In the genomic region with DNA sequence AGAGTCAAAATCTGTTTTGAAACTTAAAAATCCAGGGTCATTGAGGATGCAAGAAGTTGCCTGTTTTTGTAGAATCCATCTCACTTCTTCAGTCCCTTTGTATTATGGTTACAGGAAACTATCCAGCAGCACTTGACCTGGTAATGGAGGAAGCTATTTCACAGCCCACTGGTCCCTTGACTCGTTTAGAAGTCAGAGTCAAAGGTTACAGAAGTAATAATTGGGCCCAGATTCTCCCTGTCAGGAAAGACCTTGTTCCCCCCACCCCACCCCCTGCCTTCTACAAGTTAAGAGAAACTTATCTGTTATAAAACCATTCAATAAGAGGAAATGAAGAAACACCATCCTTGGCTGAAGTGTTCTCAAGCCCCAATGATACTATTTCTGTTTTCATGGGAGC, we compare ENCODE assay signal across 20 cellular contexts.
DNase-seq lines count a peak whose midpoint lies in the region; ATAC-seq and TF ChIP-seq lines count a peak whose summit lies in the region.
"Had no signal": no experiment of that assay in that cellular context is flagged by ENCODE, and none has a peak within 500 bp of the region (broad histone marks: within the 10 kb centered on the region; RNA-seq: fewer than 3 reads in every experiment).

No MANE protein-coding gene starts in this region.

- no peak for DNase-seq in A673 (ENCODE audit: low spot score)
- peak; percentile 17 for DNase-seq in CD1c-positive myeloid dendritic cell (ENCODE audit: extremely low spot score)
- DNase-seq in left lung, result no peak
- DNase-seq in pons (ENCODE audit: low spot score), result no peak
- DNase-seq in activated CD8-positive, alpha-beta memory T cell treated with anti-CD3 and anti-CD28 coated beads, Interleukin-2, amount 50 U/mL, for 4 hours, result no peak
- no peak for DNase-seq in activated naive CD4-positive, alpha-beta T cell treated with anti-CD3 and anti-CD28 coated beads, Interleukin-2, amount 10 ng/mL, durations not matched to agents 7 days and 5 days
- DNase-seq in dermis blood vessel endothelial cell, result no peak
- DNase-seq: activated CD4-positive, alpha-beta T cell treated with anti-CD3 and anti-CD28 coated beads for 4 hours; aorta; CD8-positive, alpha-beta T cell; central memory CD4-positive, alpha-beta T cell; foreskin keratinocyte; mucosa of descending colon; T-helper 1 cell had no signal

- H3K4me3 Mint-ChIP-seq in activated naive CD4-positive, alpha-beta T cell treated with anti-CD3 and anti-CD28 coated beads, Interleukin-2, amount 10 ng/mL, durations not matched to agents 7 days and 5 days, result no peak overlapping the region
- H3K4me3 Mint-ChIP-seq: activated naive CD4-positive, alpha-beta T cell treated with anti-CD3 and anti-CD28 coated beads, Interleukin-2, amount 50 U/mL, for 24 hours; activated T-helper 1 cell treated with anti-CD3 and anti-CD28 coated beads, Interleukin-12 subunit alpha, Interleukin-12 subunit beta, Interleukin-2, Interleukin-4 antibody, amounts not matched to agents 30 ng/mL and 10 ng/mL and 1 ng/mL, durations not matched to agents 14 hours and 24 hours and 36 hours; CD8-positive, alpha-beta T cell; stimulated activated memory B cell treated with anti-CD40 and anti-IgM and Interleukin-4, amounts not matched to agents 10 μg/mL and 1 μg/mL and 100 μg/mL, for 72 hours had no signal

- H3K27ac ChIP-seq in A673 (ENCODE audit: low read depth, low read length, poor library complexity, severe bottlenecking) (peak overlapping the region; percentile 70), OCI-LY3 (ENCODE audit: low read length) (no peak overlapping the region), left lung (no peak overlapping the region)
- H3K27ac ChIP-seq: foreskin keratinocyte had no signal

- peak; percentile 16 for ATAC-seq in left lung
- ATAC-seq: CD8-positive, alpha-beta T cell; foreskin keratinocyte; mucosa of descending colon; stimulated activated memory B cell treated with anti-CD40 and anti-IgM and Interleukin-4, amounts not matched to agents 10 μg/mL and 1 μg/mL and 100 μg/mL, for 72 hours had no signal

- H3K27ac Mint-ChIP-seq in activated naive CD4-positive, alpha-beta T cell treated with anti-CD3 and anti-CD28 coated beads, Interleukin-2, amount 10 ng/mL, durations not matched to agents 7 days and 5 days, result no peak overlapping the region
- H3K27ac Mint-ChIP-seq: activated naive CD4-positive, alpha-beta T cell treated with anti-CD3 and anti-CD28 coated beads, Interleukin-2, amount 50 U/mL, for 24 hours; activated T-helper 1 cell treated with anti-CD3 and anti-CD28 coated beads, Interleukin-12 subunit alpha, Interleukin-12 subunit beta, Interleukin-2, Interleukin-4 antibody, amounts not matched to agents 30 ng/mL and 10 ng/mL and 1 ng/mL, durations not matched to agents 14 hours and 24 hours and 36 hours; CD8-positive, alpha-beta T cell; stimulated activated memory B cell treated with anti-CD40 and anti-IgM and Interleukin-4, amounts not matched to agents 10 μg/mL and 1 μg/mL and 100 μg/mL, for 72 hours had no signal

- H3K79me2 ChIP-seq in OCI-LY3 (ENCODE audit: low read length), result no peaks in the 10 kb centered on the region

- H3K27me3 Mint-ChIP-seq in activated naive CD4-positive, alpha-beta T cell treated with anti-CD3 and anti-CD28 coated beads, Interleukin-2, amount 10 ng/mL, durations not matched to agents 7 days and 5 days, result no peaks in the 10 kb centered on the region
- H3K27me3 Mint-ChIP-seq: activated naive CD4-positive, alpha-beta T cell treated with anti-CD3 and anti-CD28 coated beads, Interleukin-2, amount 50 U/mL, for 24 hours; progenitor cell of endocrine pancreas; stimulated activated memory B cell treated with anti-CD40 and anti-IgM and Interleukin-4, amounts not matched to agents 10 μg/mL and 1 μg/mL and 100 μg/mL, for 72 hours had no signal

- H4K20me1 ChIP-seq in OCI-LY3 (ENCODE audit: insufficient read depth, low read length), result no peaks in the 10 kb centered on the region

- no peaks in the 10 kb centered on the region for H3K9me3 Mint-ChIP-seq in activated naive CD4-positive, alpha-beta T cell treated with anti-CD3 and anti-CD28 coated beads, Interleukin-2, amount 10 ng/mL, durations not matched to agents 7 days and 5 days
- H3K9me3 Mint-ChIP-seq: activated naive CD4-positive, alpha-beta T cell treated with anti-CD3 and anti-CD28 coated beads, Interleukin-2, amount 50 U/mL, for 24 hours; activated T-helper 1 cell treated with anti-CD3 and anti-CD28 coated beads, Interleukin-12 subunit alpha, Interleukin-12 subunit beta, Interleukin-2, Interleukin-4 antibody, amounts not matched to agents 30 ng/mL and 10 ng/mL and 1 ng/mL, durations not matched to agents 14 hours and 24 hours and 36 hours; CD8-positive, alpha-beta T cell; stimulated activated memory B cell treated with anti-CD40 and anti-IgM and Interleukin-4, amounts not matched to agents 10 μg/mL and 1 μg/mL and 100 μg/mL, for 72 hours had no signal

- intact Hi-C loops in A673 (cut with micrococcal nuclease; ENCODE audit: unreplicated experiment) (no loop called here), left lung (cut with DNase I) (no loop called here)

- no peak overlapping the region for H3K9ac ChIP-seq in OCI-LY3 (ENCODE audit: low read length)

- H3K36me3 Mint-ChIP-seq in activated naive CD4-positive, alpha-beta T cell treated with anti-CD3 and anti-CD28 coated beads, Interleukin-2, amount 10 ng/mL, durations not matched to agents 7 days and 5 days, result peaks cover 3% of the 10 kb centered on the region

- POLR2A ChIA-PET in A673 (lab: Charles Lee; ENCODE audit: low non-redundant PET), result interaction anchor here (0.6 to 0.9 kb wide), 2 partner anchors 86 to 170 kb away, joined by 8 to 18 read pairs; no protein-coding TSS in a partner anchor

- TF ChIP-seq CTCF in A673 (conservative IDR thresholded peaks at IDR 0.05; ENCODE audit: low read depth, low read length), result no peak
- no peak for TF ChIP-seq CTCF in OCI-LY3 (IDR thresholded peaks at IDR 0.05; ENCODE audit: low read depth, low read length)
- TF ChIP-seq CTCF in left lung (IDR thresholded peaks at IDR 0.05), result no peak

- BruUV-seq in A673 (replicated peaks; lab: Mats Ljungman, UMichigan), result no TSS peak

- peaks cover 6% of the 10 kb centered on the region for H3K4me1 Mint-ChIP-seq in activated naive CD4-positive, alpha-beta T cell treated with anti-CD3 and anti-CD28 coated beads, Interleukin-2, amount 10 ng/mL, durations not matched to agents 7 days and 5 days

- no peaks in the 10 kb centered on the region for H3K36me3 ChIP-seq in A673 (ENCODE audit: insufficient read depth, low read length, poor library complexity, severe bottlenecking)
- H3K36me3 ChIP-seq in OCI-LY3 (replicated peaks; ENCODE audit: low read depth, low read length), result no peaks in the 10 kb centered on the region
- no peaks in the 10 kb centered on the region for H3K36me3 ChIP-seq in left lung

- H3K4me2 ChIP-seq in OCI-LY3 (ENCODE audit: low read length), result 0 out of 2 replicates have a peak overlapping the region, but pooled peaks have one; percentile 4

- no peak overlapping the region for H2AFZ ChIP-seq in OCI-LY3 (ENCODE audit: low read depth, low read length)

- CTCF ChIA-PET in A673 (lab: Charles Lee), result interaction anchor here (0.6 to 1.7 kb wide), 5 partner anchors 86 to 1647 kb away, joined by 3 to 17 read pairs (median 6); no protein-coding TSS in a partner anchor
- CTCF ChIA-PET in activated naive CD4-positive, alpha-beta T cell treated with anti-CD3 and anti-CD28 coated beads, Interleukin-2, amount 10 ng/mL, durations not matched to agents 7 days and 5 days (lab: Charles Lee), result interaction anchor here (1.0 kb wide), 1 partner anchor 151 kb away, joined by 3 read pairs; no protein-coding TSS in a partner anchor

- H3K4me1 ChIP-seq in A673 (ENCODE audit: insufficient read depth, low read length, poor library complexity, severe bottlenecking) (peaks cover 69% of the 10 kb centered on the region), OCI-LY3 (ENCODE audit: low read length) (peaks cover 32% of the 10 kb centered on the region), left lung (peaks cover 26 to 29% of the 10 kb centered on the region in 2 donors)
- H3K4me1 ChIP-seq: foreskin keratinocyte had no signal

- H3K9me3 ChIP-seq in A673 (ENCODE audit: low read depth, low read length, poor library complexity, severe bottlenecking) (peaks cover 3% of the 10 kb centered on the region), OCI-LY3 (ENCODE audit: insufficient read depth, low read length) (no peaks in the 10 kb centered on the region), left lung (no peaks in the 10 kb centered on the region)
- H3K9me3 ChIP-seq: mucosa of descending colon had no signal

- H3K4me3 ChIP-seq in A673 (ENCODE audit: low read depth, low read length, poor library complexity, severe bottlenecking), result peak overlapping the region; percentile 0
- H3K4me3 ChIP-seq in OCI-LY3 (ENCODE audit: low read length), result no peak overlapping the region
- no peak overlapping the region for H3K4me3 ChIP-seq in left lung
- H3K4me3 ChIP-seq: mucosa of descending colon, skin epidermis had no signal

- no peaks in the 10 kb centered on the region for H3K27me3 ChIP-seq in A673 (replicated peaks; ENCODE audit: insufficient read depth, low read depth, low read length, poor library complexity)
- no peaks in the 10 kb centered on the region for H3K27me3 ChIP-seq in OCI-LY3 (ENCODE audit: low read depth, low read length)
- H3K27me3 ChIP-seq in left lung, result no peaks in the 10 kb centered on the region
- H3K27me3 ChIP-seq: foreskin keratinocyte had no signal
